14 cellular contexts compared by ENCODE assay signal in genomic region chr4:163866728-163867313, GRCh38.
DNase-seq lines count a peak whose midpoint lies in the region; ATAC-seq, FAIRE-seq and TF ChIP-seq lines count a peak whose summit lies in the region.
"Had no signal": no experiment of that assay in that cellular context is flagged by ENCODE, and none has a peak within 500 bp of the region (broad histone marks: within the 10 kb centered on the region; RNA-seq: fewer than 3 reads in every experiment).

No MANE protein-coding gene starts in this region.

- TF ChIP-seq CTCF in GM12878 (IDR thresholded peaks at IDR 0.05 in 2 of 3, conservative IDR thresholded peaks at IDR 0.05 in 1 of 3; ENCODE audit: control insufficient read depth in 2 of 3, extremely low read depth in 1 of 3, insufficient read depth in 1 of 3, low read depth in 3 of 3, low read length in 3 of 3), result no peak
- no peak for TF ChIP-seq CTCF in mesothelial cell of epicardium (IDR thresholded peaks at IDR 0.05; ENCODE audit: unreplicated experiment)
- no peak for TF ChIP-seq CTCF in chondrocyte (IDR thresholded peaks at IDR 0.05)

- H3K4me1 ChIP-seq in GM12878 (ENCODE audit: control insufficient read depth, insufficient read depth, low read length), result no peaks in the 10 kb centered on the region
- H3K4me1 ChIP-seq: upper lobe of left lung had no signal

- H3K36me3 Mint-ChIP-seq in mesothelial cell of epicardium (no peaks in the 10 kb centered on the region), chondrocyte (ENCODE audit: low read depth) (no peaks in the 10 kb centered on the region)
- H3K36me3 Mint-ChIP-seq: CD8-positive, alpha-beta memory T cell had no signal

- in situ Hi-C loops in GM12878 (cut with MboI), result no loop called here

- POLR2A ChIA-PET in GM12878 (lab: Charles Lee), result no interaction called here

- no peak overlapping the region for H3K4me2 ChIP-seq in GM12878 (ENCODE audit: control insufficient read depth, insufficient read depth)

- H3K4me3 Mint-ChIP-seq in mesothelial cell of epicardium, result no peak overlapping the region
- no peak overlapping the region for H3K4me3 Mint-ChIP-seq in chondrocyte (ENCODE audit: unreplicated experiment)
- H3K4me3 Mint-ChIP-seq: CD8-positive, alpha-beta memory T cell had no signal

- SMC1A ChIA-PET in GM12878 (lab: Charles Lee; ENCODE audit: uncharacterized antibody, unreplicated experiment), result no interaction called here

- ATAC-seq in GM21515 (IDR thresholded peaks at IDR 0.05; ENCODE audit: unreplicated experiment) (peak; percentile 54), HG03442 (IDR thresholded peaks at IDR 0.05; ENCODE audit: unreplicated experiment) (peak; percentile 75), GM12878 (peak; percentile 62), GM19397 (IDR thresholded peaks at IDR 0.05; ENCODE audit: unreplicated experiment) (no peak)

- H3K4me1 Mint-ChIP-seq in mesothelial cell of epicardium (no peaks in the 10 kb centered on the region), chondrocyte (ENCODE audit: low read depth) (no peaks in the 10 kb centered on the region)
- H3K4me1 Mint-ChIP-seq: CD8-positive, alpha-beta memory T cell had no signal

- 21% methylated on average over 3 of the region's 3 CpGs for WGBS in GM12878 (ENCODE audit: insufficient coverage, insufficient replicate concordance, low lambda C conversion rate, missing lambda C conversion rate)

- H3K79me2 ChIP-seq in GM12878 (ENCODE audit: control insufficient read depth, insufficient read depth, low read length), result no peaks in the 10 kb centered on the region

- no peaks in the 10 kb centered on the region for H3K9me3 ChIP-seq in GM12878 (replicated peaks; ENCODE audit: control insufficient read depth, insufficient read depth, low read length)
- H3K9me3 ChIP-seq: upper lobe of left lung had no signal

- H4K20me1 ChIP-seq in GM12878 (ENCODE audit: control insufficient read depth, insufficient read depth), result no peaks in the 10 kb centered on the region

- H3K9me3 Mint-ChIP-seq in mesothelial cell of epicardium (no peaks in the 10 kb centered on the region), chondrocyte (ENCODE audit: low read depth) (no peaks in the 10 kb centered on the region)

- DNase-seq in ELR (ENCODE audit: low read depth), result peak; percentile 77
- no peak for DNase-seq in GM12878 (ENCODE audit: low read depth, low spot score)
- DNase-seq in mesothelial cell of epicardium (ENCODE audit: low spot score in 2 of 2, unreplicated experiment in 2 of 2), result no peak
- no peak for DNase-seq in chondrocyte (ENCODE audit: low spot score)
- no peak for DNase-seq in HTR-8/SVneo (ENCODE audit: insufficient read length, low spot score)
- DNase-seq: activated effector memory CD4-positive, alpha-beta T cell treated with anti-CD3 and anti-CD28 coated beads, Interleukin-2, amount 50 U/mL, for 16 hours; CD8-positive, alpha-beta memory T cell; dorsolateral prefrontal cortex; NCI-H524 treated with DMSO at 0.1 percent for 48 hours; upper lobe of left lung had no signal

- no peak for TF ChIP-seq RAD21 in GM12878 (IDR thresholded peaks at IDR 0.05; ENCODE audit: insufficient read depth, low read depth, low read length)

- H3K36me3 ChIP-seq in GM12878 (ENCODE audit: control insufficient read depth in 2 of 2, insufficient read depth in 2 of 2, low read length in 1 of 2), result no peaks in the 10 kb centered on the region
- H3K36me3 ChIP-seq: upper lobe of left lung had no signal

- H2AFZ ChIP-seq in GM12878 (ENCODE audit: control insufficient read depth, low read depth, low read length), result no peak overlapping the region; the same call in 1 of the 2 replicates

- H3K27ac ChIP-seq in GM12878 (ENCODE audit: control insufficient read depth, insufficient read depth), result no peak overlapping the region
- H3K27ac ChIP-seq: dorsolateral prefrontal cortex, upper lobe of left lung had no signal

- no peaks in the 10 kb centered on the region for H3K27me3 ChIP-seq in GM12878 (replicated peaks in 1 of 2; ENCODE audit: control insufficient read depth in 2 of 2, insufficient read depth in 2 of 2, low read length in 1 of 2)
- H3K27me3 ChIP-seq: dorsolateral prefrontal cortex, upper lobe of left lung had no signal

- H3K27ac Mint-ChIP-seq in mesothelial cell of epicardium (no peak overlapping the region), chondrocyte (ENCODE audit: unreplicated experiment) (no peak overlapping the region)
- H3K27ac Mint-ChIP-seq: CD8-positive, alpha-beta memory T cell had no signal

- H3K9ac ChIP-seq in GM12878 (ENCODE audit: control insufficient read depth, insufficient read depth, low read length), result no peak overlapping the region

- no peak overlapping the region for H3K4me3 ChIP-seq in GM12878
- H3K4me3 ChIP-seq: dorsolateral prefrontal cortex, upper lobe of left lung had no signal

- no TSS peak for BruUV-seq in GM12878 (replicated peaks; lab: Mats Ljungman, UMichigan)

- CTCF ChIA-PET in GM12878 (lab: Yijun Ruan, JAX), result interaction anchor here (0.6 kb wide), 1 partner anchor 20 kb away, joined by 4 read pairs; no protein-coding TSS in a partner anchor

- TF ChIP-seq EP300 in GM12878 (IDR thresholded peaks at IDR 0.05; ENCODE audit: borderline replicate concordance in 1 of 2, control insufficient read depth in 1 of 2, low read depth in 2 of 2, low read length in 2 of 2), result no peak

- no peak for TF ChIP-seq POLR2A in GM12878 (IDR thresholded peaks at IDR 0.05; ENCODE audit: low read depth, low read length)

- no peak for FAIRE-seq in GM12878 (lab: Jason Lieb, UNC)
- no peak for FAIRE-seq in HTR-8/SVneo (lab: Jason Lieb, UNC)
- FAIRE-seq: TTC549 had no signal

- RAD21 ChIA-PET in GM12878 (lab: Charles Lee; ENCODE audit: unreplicated experiment), result no interaction called here

- no peaks in the 10 kb centered on the region for H3K27me3 Mint-ChIP-seq in mesothelial cell of epicardium (ENCODE audit: low read depth)
- H3K27me3 Mint-ChIP-seq in chondrocyte (ENCODE audit: low read depth), result peaks cover 12% of the 10 kb centered on the region
- H3K27me3 Mint-ChIP-seq: CD8-positive, alpha-beta memory T cell had no signal

- intact Hi-C loops in GM12878 (cut with micrococcal nuclease; ENCODE audit: unreplicated experiment), result no loop called here

TF ChIP-seq in GM12878, 131 proteins besides CTCF, POLR2A, EP300 and RAD21:
- TF ChIP-seq PAX8 (IDR thresholded peaks at IDR 0.05) (no peak), RAD51 (IDR thresholded peaks at IDR 0.05) (peak; percentile 59; the same call in 1 of the 2 replicates)
